ENCODE assay signal across 7 cellular contexts in the genomic region with DNA sequence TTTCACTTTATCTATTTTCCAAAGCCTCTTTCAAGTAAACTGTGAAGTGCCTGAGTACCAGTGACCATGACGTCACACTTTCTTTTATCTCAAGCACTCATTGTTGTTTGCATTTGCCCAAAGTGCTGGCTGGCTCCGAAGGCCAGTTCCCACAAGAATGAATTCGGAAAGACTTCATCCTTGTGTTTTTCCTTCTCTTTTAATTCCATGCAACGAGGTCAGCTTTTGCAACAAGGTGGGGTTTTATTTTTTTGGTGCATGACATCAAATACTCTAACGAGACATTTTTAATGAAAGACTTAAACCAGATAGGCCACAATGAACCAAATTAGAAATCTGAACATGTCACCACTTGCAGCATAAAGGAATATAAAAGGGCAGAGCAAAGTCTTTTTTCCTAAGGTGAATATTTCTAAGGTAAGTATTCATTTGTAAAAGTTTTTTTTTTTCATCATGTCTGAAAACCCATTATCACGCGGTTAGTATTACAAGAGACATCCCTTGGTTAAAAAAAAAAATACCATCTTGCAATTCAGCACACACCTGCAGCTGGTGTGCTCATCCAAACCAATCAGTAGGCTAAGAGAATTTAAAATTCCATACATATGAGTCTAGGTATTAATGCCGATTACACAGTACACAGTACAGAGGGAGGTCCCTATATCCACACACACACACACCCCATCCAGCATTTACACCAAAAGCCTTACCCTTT. TPM values are rescaled to one million over a fixed set of nuclear protein-coding genes. Genes with fewer than 3 reads are reported as not detected.
DNase-seq lines count a peak whose midpoint lies in the region; FAIRE-seq and TF ChIP-seq lines count a peak whose summit lies in the region.

No MANE protein-coding gene starts in this region.

- no peaks in the 10 kb centered on the region for H3K27me3 ChIP-seq in brain microvascular endothelial cell (replicated peaks)

- H3K4me3 ChIP-seq in brain microvascular endothelial cell (ENCODE audit: low read depth, low read length) = peak overlapping the region; percentile 99

- in situ Hi-C loops in brain microvascular endothelial cell (cut with HindIII; ENCODE audit: low pct_ligation_motif_present, low sequenced_read_pairs) = no loop called here

- peak overlapping the region; percentile 87 for H3K27ac ChIP-seq in brain microvascular endothelial cell

- H3K36me3 ChIP-seq in brain microvascular endothelial cell (replicated peaks) = no peaks in the 10 kb centered on the region

- DNase-seq in NCI-H2107 treated with DMSO at 0.1 percent for 48 hours (lab: John Stamatoyannopoulos, UW; ENCODE audit: unreplicated experiment) (peak; percentile 49), brain microvascular endothelial cell (peak; percentile 55), medulla oblongata (ENCODE audit: extremely low spot score) (peak; percentile 53), SK-N-DZ (ENCODE audit: low spot score) (no peak), COLO829 (ENCODE audit: low spot score) (no peak), AG20443 (ENCODE audit: low spot score) (no peak)

- no peak for TF ChIP-seq CTCF in brain microvascular endothelial cell (IDR thresholded peaks at IDR 0.05; ENCODE audit: low read depth, low read length, missing control alignments)

- FAIRE-seq in G401.6 (lab: Jason Lieb, UNC) = peak; percentile 84

RNA-seq across cellular contexts. Expression of a gene that starts 2.4 kb away (rescaled TPM):
- 4.3 and 4.4 TPM in 2 replicates for polyA plus RNA-seq in SK-N-DZ (2014; cell fraction: cytosol; rRNA removed)
- 3.7 and 3.9 TPM in 2 replicates for polyA plus RNA-seq in SK-N-DZ (2014; cell fraction: nucleus; rRNA removed)

Comparison
In these comparisons a context has a peak if more than half of its experiments do, and no peak if none do; other contexts are left out.
1. DNase-seq: peak in NCI-H2107 treated with DMSO at 0.1 percent for 48 hours (single experiment), brain microvascular endothelial cell (single experiment) and medulla oblongata (single experiment); none in SK-N-DZ (single experiment), COLO829 (single experiment) and AG20443 (single experiment).